ENCODE assay signal across 1 cellular context in the genomic region with DNA sequence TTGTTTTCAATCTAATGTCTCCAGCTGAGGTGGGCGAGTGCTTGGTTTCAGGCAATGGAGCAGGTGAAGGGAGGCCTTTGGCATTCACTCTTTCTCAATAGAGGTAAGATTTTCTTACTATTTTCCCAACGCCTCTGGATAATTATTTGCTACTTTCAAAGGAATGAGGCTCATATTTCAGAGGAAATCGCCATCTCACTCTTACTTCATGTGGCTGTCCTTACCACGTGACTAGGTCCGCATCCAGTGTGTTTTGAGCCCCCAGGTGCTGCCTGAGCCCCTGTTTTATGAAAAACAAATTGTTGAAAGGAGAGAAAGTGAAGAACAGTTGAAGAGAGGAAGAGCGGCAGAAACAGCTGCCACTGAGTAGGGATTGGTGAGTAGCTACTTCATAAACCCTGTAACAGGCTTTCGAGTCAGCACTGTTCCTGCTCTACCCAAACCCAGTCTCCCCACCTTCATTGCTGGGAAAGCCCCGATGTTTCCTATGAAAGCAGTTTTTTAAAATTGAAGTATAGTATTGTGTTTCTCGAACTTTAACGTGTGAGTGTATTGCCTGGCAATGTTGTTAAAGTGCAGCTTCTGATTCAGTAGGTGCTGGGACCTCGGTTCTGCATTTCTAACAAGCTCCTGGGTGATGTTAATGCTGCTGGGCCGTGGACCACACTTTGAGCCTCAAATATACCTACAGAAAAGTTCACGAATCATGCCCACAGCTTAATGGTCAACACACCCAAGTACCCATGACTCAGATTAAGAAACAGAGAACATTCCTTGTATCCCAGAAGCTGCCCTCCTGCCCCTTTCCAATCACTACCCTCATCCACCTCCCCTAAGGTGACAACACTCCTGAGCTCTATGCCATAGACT.
TF ChIP-seq lines count a peak whose summit lies in the region.

No MANE protein-coding gene starts in this region.

TF ChIP-seq in H1, 55 proteins besides CTCF, POLR2A, EP300 and RAD21:
- TF ChIP-seq GTF2F1 (IDR thresholded peaks at IDR 0.05; ENCODE audit: borderline replicate concordance, low read depth, low read length) (no peak), YY1 (IDR thresholded peaks at IDR 0.05; ENCODE audit: low read depth, low read length) (no peak), MAFK (IDR thresholded peaks at IDR 0.05; ENCODE audit: low read depth, low read length) (no peak), KDM4A (IDR thresholded peaks at IDR 0.05; ENCODE audit: low read depth, low read length, severe bottlenecking) (no peak), CBX5 (IDR thresholded peaks at IDR 0.05; ENCODE audit: low read depth, low read length) (no peak), TCF12 (IDR thresholded peaks at IDR 0.05; ENCODE audit: low read depth, low read length) (no peak), BCL11A (IDR thresholded peaks at IDR 0.05; ENCODE audit: low read depth in 2 of 2, low read length in 2 of 2) (no peak), TBP (IDR thresholded peaks at IDR 0.05; ENCODE audit: low read depth, low read length) (no peak), NANOG (IDR thresholded peaks at IDR 0.05; ENCODE audit: insufficient read depth, low read depth, low read length, poor library complexity, severe bottlenecking) (no peak), EGR1 (IDR thresholded peaks at IDR 0.05; ENCODE audit: borderline replicate concordance, low read depth, low read length) (no peak), SIN3A (conservative IDR thresholded peaks at IDR 0.05 in 1 of 2, IDR thresholded peaks at IDR 0.05 in 1 of 2; ENCODE audit: low read depth in 1 of 2, low read length in 2 of 2) (no peak), SP2 (IDR thresholded peaks at IDR 0.05; ENCODE audit: low read length) (no peak), HDAC2 (IDR thresholded peaks at IDR 0.05; ENCODE audit: borderline replicate concordance in 1 of 2, low read depth in 2 of 2, low read length in 2 of 2) (no peak), CHD1 (IDR thresholded peaks at IDR 0.05; ENCODE audit: low read depth, low read length) (no peak)
